Comparison of ENCODE assay signal across 2 cellular contexts in the genomic region with DNA sequence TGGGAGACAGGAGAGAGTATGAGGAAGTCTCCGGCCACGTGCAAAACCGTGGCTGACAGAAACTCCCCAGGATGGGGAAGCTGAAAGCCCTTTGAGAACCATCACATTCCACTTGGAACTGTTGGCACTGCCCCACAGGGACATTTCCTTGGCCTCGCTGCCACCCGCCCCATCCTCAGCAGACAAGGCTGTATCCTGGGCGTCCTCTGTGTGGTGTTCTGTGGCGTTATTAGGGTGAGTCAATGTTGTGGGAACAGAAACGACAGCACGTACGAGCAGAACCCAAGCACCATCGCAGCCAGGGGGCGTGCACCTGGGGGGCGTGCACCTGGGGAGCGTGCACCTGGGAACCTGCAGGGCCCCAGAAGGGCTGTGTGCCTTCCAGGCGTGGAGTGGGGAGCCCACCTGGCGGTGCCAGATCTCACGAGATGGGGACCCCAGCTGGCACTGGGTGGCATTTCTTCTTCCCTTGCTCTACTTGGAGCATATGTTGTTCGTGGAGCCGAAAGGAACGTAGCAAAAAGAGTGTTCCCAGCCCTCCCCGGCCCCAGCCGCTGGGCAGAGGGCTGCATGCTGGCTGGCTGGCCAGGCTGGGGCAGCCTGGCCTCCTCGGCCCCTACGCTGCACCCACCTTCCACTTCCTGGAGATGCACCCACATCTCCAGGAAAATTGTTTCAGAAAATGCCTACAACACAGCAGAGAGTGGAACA.
TF ChIP-seq lines count a peak whose summit lies in the region.

No MANE protein-coding gene starts in this region.

TF ChIP-seq in liver, 16 proteins besides CTCF, POLR2A, EP300 and RAD21:
- no peak for TF ChIP-seq HNF4A (conservative IDR thresholded peaks at IDR 0.05)
- no peak for TF ChIP-seq JUND (IDR thresholded peaks at IDR 0.05)
- no peak for TF ChIP-seq TAF1 (conservative IDR thresholded peaks at IDR 0.05)
- TF ChIP-seq, protein P1, sequence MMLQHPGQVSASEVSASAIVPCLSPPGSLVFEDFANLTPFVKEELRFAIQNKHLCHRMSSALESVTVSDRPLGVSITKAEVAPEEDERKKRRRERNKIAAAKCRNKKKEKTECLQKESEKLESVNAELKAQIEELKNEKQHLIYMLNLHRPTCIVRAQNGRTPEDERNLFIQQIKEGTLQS (IDR thresholded peaks at IDR 0.05) = no peak
- no peak for TF ChIP-seq NR2F2 (IDR thresholded peaks at IDR 0.05)
- TF ChIP-seq YY1 (IDR thresholded peaks at IDR 0.05) = no peak
- TF ChIP-seq, protein P2, sequence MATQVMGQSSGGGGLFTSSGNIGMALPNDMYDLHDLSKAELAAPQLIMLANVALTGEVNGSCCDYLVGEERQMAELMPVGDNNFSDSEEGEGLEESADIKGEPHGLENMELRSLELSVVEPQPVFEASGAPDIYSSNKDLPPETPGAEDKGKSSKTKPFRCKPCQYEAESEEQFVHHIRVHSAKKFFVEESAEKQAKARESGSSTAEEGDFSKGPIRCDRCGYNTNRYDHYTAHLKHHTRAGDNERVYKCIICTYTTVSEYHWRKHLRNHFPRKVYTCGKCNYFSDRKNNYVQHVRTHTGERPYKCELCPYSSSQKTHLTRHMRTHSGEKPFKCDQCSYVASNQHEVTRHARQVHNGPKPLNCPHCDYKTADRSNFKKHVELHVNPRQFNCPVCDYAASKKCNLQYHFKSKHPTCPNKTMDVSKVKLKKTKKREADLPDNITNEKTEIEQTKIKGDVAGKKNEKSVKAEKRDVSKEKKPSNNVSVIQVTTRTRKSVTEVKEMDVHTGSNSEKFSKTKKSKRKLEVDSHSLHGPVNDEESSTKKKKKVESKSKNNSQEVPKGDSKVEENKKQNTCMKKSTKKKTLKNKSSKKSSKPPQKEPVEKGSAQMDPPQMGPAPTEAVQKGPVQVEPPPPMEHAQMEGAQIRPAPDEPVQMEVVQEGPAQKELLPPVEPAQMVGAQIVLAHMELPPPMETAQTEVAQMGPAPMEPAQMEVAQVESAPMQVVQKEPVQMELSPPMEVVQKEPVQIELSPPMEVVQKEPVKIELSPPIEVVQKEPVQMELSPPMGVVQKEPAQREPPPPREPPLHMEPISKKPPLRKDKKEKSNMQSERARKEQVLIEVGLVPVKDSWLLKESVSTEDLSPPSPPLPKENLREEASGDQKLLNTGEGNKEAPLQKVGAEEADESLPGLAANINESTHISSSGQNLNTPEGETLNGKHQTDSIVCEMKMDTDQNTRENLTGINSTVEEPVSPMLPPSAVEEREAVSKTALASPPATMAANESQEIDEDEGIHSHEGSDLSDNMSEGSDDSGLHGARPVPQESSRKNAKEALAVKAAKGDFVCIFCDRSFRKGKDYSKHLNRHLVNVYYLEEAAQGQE (IDR thresholded peaks at IDR 0.05) = no peak
- TF ChIP-seq FOXA1 (IDR thresholded peaks at IDR 0.05) = no peak

TF ChIP-seq in HepG2, 621 proteins besides CTCF, POLR2A, EP300 and RAD21:
- TF ChIP-seq ONECUT2 (CRISPR knock-in tag; IDR thresholded peaks at IDR 0.05) (no peak), RBM22 (optimal IDR thresholded peaks at IDR 0.05; ENCODE audit: low read length) (no peak), ZNF777 (CRISPR knock-in tag; IDR thresholded peaks at IDR 0.05) (no peak)
- TF ChIP-seq, protein P3, sequence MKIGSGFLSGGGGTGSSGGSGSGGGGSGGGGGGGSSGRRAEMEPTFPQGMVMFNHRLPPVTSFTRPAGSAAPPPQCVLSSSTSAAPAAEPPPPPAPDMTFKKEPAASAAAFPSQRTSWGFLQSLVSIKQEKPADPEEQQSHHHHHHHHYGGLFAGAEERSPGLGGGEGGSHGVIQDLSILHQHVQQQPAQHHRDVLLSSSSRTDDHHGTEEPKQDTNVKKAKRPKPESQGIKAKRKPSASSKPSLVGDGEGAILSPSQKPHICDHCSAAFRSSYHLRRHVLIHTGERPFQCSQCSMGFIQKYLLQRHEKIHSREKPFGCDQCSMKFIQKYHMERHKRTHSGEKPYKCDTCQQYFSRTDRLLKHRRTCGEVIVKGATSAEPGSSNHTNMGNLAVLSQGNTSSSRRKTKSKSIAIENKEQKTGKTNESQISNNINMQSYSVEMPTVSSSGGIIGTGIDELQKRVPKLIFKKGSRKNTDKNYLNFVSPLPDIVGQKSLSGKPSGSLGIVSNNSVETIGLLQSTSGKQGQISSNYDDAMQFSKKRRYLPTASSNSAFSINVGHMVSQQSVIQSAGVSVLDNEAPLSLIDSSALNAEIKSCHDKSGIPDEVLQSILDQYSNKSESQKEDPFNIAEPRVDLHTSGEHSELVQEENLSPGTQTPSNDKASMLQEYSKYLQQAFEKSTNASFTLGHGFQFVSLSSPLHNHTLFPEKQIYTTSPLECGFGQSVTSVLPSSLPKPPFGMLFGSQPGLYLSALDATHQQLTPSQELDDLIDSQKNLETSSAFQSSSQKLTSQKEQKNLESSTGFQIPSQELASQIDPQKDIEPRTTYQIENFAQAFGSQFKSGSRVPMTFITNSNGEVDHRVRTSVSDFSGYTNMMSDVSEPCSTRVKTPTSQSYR (CRISPR knock-in tag; IDR thresholded peaks at IDR 0.05; ENCODE audit: borderline replicate concordance) = no peak
